16 cellular contexts compared by ENCODE assay signal in genomic region chr9:4590430-4591122, GRCh38.
DNase-seq lines count a peak whose midpoint lies in the region; ATAC-seq and TF ChIP-seq lines count a peak whose summit lies in the region.
"Had no signal": no experiment of that assay in that cellular context is flagged by ENCODE, and none has a peak within 500 bp of the region (broad histone marks: within the 10 kb centered on the region; RNA-seq: fewer than 3 reads in every experiment).

No MANE protein-coding gene starts in this region.

- H3K27ac ChIP-seq in HEK293 (ENCODE audit: extremely low read depth, low read depth, low read length) (no peak overlapping the region), right lobe of liver (peak overlapping the region in 2 of 3 donors; percentile 52 to 60), upper lobe of left lung (peak overlapping the region in 2 of 4 donors; percentile 13 to 29)
- H3K27ac ChIP-seq: neutrophil, right atrium auricular region had no signal

- H3K4me3 ChIP-seq in HEK293 (ENCODE audit: low read depth, low read length) (no peak overlapping the region), right lobe of liver (no peak overlapping the region), upper lobe of left lung (no peak overlapping the region)
- H3K4me3 ChIP-seq: right atrium auricular region had no signal

- POLR2A ChIA-PET in HEK293 (lab: Yijun Ruan, JAX), result no interaction called here

- H3K27me3 ChIP-seq in right lobe of liver (no peaks in the 10 kb centered on the region), upper lobe of left lung (no peaks in the 10 kb centered on the region)
- H3K27me3 ChIP-seq: neutrophil, right atrium auricular region had no signal

- CTCF ChIA-PET in HEK293 (lab: Yijun Ruan, JAX), result interaction anchor here (1.2 to 3.4 kb wide), 2 partner anchors 14 to 50 kb away, joined by 4 to 20 read pairs; no protein-coding TSS in a partner anchor

- intact Hi-C loops in right lobe of liver (cut with DNase I), result no loop called here

- H3K4me1 ChIP-seq in HEK293 (ENCODE audit: control insufficient read depth, insufficient read depth, low read length) (peaks cover 2% of the 10 kb centered on the region; the same call in 1 of the 2 replicates), right lobe of liver (peaks cover 0 to 54% (median 12%) of the 10 kb centered on the region in 4 donors), upper lobe of left lung (peaks cover 3 to 16% (median 12%) of the 10 kb centered on the region in 4 donors)

- TF ChIP-seq CTCF in HEK293 (tag by site-specific recombination; IDR thresholded peaks at IDR 0.05) (no peak), right lobe of liver (IDR thresholded peaks at IDR 0.05) (no peak), upper lobe of left lung (IDR thresholded peaks at IDR 0.05) (no peak)

- TF ChIP-seq POLR2A in right lobe of liver (IDR thresholded peaks at IDR 0.05) (no peak), upper lobe of left lung (IDR thresholded peaks at IDR 0.05) (no peak)

- no peaks in the 10 kb centered on the region for H3K9me3 ChIP-seq in HEK293 (ENCODE audit: control insufficient read depth, insufficient read depth, low read depth, low read length)
- H3K9me3 ChIP-seq in right lobe of liver, result no peaks in the 10 kb centered on the region
- H3K9me3 ChIP-seq in upper lobe of left lung, result no peaks in the 10 kb centered on the region
- H3K9me3 ChIP-seq: neutrophil, right atrium auricular region had no signal

- WGBS in right lobe of liver (ENCODE audit: insufficient coverage, low coverage, low lambda C conversion rate, missing lambda C conversion rate), result 73% methylated on average over 7 of the region's 8 CpGs
- 55 to 66% methylated on average over 8 of the region's 8 CpGs for WGBS in upper lobe of left lung, 2 donors

- peak; percentile 28 for DNase-seq in dermis blood vessel endothelial cell
- no peak for DNase-seq in right lobe of liver
- peak; percentile 20 to 36 for DNase-seq in upper lobe of left lung
- DNase-seq in SW 1271 (lab: John Stamatoyannopoulos, UW), result no peak
- no peak for DNase-seq in germinal center (ENCODE audit: low spot score)
- DNase-seq: activated CD4-positive, alpha-beta T cell treated with anti-CD3 and anti-CD28 coated beads, Interleukin-2, amount 10 ng/mL, durations not matched to agents 24 days and 14 days; activated CD8-positive, alpha-beta memory T cell treated with anti-CD3 and anti-CD28 coated beads, Interleukin-2, amount 50 U/mL, for 48 hours; activated gamma-delta T cell treated with Interleukin-2 at 50 U/mL for 16 hours; anterior cingulate cortex; NCI-H1436 treated with DMSO at 0.1 percent for 48 hours had no signal

- no peak for ATAC-seq in right lobe of liver
- ATAC-seq in upper lobe of left lung (ENCODE audit: low FRiP score in 2 of 2), result peak in 1 of 2 donors; percentile 49
- no peak for ATAC-seq in HG03439 (IDR thresholded peaks at IDR 0.05; ENCODE audit: unreplicated experiment)
- ATAC-seq: Panc1, SK-N-SH treated with all-trans-retinoic acid at 6 μM for 48 hours had no signal

- TF ChIP-seq EP300 in upper lobe of left lung (IDR thresholded peaks at IDR 0.05), result no peak

- H3K36me3 ChIP-seq in HEK293 (ENCODE audit: control insufficient read depth in 2 of 2, insufficient read depth in 1 of 2, low read length in 2 of 2) (no peaks in the 10 kb centered on the region), right lobe of liver (peaks cover 0 to under 1% (median 0%) of the 10 kb centered on the region in 4 donors), upper lobe of left lung (no peaks in the 10 kb centered on the region)
- H3K36me3 ChIP-seq: neutrophil, right atrium auricular region had no signal

TF ChIP-seq in HEK293, 187 proteins besides CTCF, POLR2A, EP300 and RAD21:
- TF ChIP-seq ZNF366 (tag by site-specific recombination; conservative IDR thresholded peaks at IDR 0.05), result no peak
- TF ChIP-seq ZNF112 (tag by site-specific recombination; IDR thresholded peaks at IDR 0.05), result no peak
- TF ChIP-seq ZNF776 (tag by site-specific recombination; IDR thresholded peaks at IDR 0.05; ENCODE audit: borderline replicate concordance), result no peak
- TF ChIP-seq, protein P1, sequence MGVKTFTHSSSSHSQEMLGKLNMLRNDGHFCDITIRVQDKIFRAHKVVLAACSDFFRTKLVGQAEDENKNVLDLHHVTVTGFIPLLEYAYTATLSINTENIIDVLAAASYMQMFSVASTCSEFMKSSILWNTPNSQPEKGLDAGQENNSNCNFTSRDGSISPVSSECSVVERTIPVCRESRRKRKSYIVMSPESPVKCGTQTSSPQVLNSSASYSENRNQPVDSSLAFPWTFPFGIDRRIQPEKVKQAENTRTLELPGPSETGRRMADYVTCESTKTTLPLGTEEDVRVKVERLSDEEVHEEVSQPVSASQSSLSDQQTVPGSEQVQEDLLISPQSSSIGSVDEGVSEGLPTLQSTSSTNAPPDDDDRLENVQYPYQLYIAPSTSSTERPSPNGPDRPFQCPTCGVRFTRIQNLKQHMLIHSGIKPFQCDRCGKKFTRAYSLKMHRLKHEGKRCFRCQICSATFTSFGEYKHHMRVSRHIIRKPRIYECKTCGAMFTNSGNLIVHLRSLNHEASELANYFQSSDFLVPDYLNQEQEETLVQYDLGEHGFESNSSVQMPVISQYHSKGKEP (tag by site-specific recombination; IDR thresholded peaks at IDR 0.05), result peak; percentile 79
- TF ChIP-seq ZNF623 (tag by site-specific recombination; IDR thresholded peaks at IDR 0.05), result no peak

Comparison
In these comparisons a context has a peak if more than half of its experiments do, and no peak if none do; other contexts are left out.
1. DNase-seq: peak in dermis blood vessel endothelial cell (single experiment) and upper lobe of left lung (2 of 2); none in right lobe of liver (0 of 3), SW 1271 (0 of 2) and germinal center (single experiment).